8 cellular contexts compared by ENCODE assay signal in the genomic region with DNA sequence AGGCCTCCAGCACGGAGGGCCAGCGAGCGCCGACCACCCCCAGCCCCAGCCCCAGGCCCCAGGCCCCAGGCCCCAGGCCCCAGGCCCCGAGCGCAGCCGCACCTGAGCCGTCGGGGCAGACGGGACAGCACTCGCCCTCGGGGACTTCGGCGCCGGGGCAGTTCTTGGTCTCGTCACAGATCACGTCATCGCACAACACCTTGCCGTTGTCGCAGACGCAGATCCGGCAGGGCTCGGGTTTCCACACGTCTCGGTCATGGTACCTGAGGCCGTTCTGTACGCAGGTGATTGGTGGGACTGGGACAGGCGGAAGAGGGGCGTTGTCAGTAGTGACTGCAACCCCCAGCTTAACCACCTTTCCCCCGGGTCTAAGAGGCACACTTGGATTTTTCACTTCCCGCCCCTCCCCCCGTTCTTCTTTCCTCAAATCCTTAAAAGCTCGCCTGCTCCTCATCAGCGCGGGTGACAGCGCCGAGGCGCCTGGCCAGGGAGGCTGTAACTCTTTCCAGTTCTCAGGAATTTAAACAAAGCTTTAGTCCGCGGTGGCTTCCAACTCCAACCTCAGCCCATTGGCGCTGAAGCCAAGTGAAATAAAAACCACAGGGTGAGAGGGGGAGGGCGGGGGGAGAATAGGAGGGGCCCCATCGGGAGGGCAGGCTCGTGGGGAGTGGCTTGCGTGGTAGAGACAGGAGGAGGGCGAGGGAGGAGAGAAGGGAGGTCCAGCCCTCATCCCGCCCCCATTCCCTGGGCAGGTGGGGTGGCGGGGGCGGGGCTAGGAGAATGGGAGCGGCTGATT. TPM values are rescaled to one million over a fixed set of nuclear protein-coding genes. Genes with fewer than 3 reads are reported as not detected.
DNase-seq lines count a peak whose midpoint lies in the region; ATAC-seq and TF ChIP-seq lines count a peak whose summit lies in the region.

No MANE protein-coding gene starts in this region.

- no peak for TF ChIP-seq EP300 in neural cell (conservative IDR thresholded peaks at IDR 0.05; ENCODE audit: poor library complexity, severe bottlenecking)

- H2AFZ ChIP-seq in PC-9 (peak overlapping the region; percentile 80), neural cell (ENCODE audit: low read depth, low read length) (no peak overlapping the region)

- H4K20me1 ChIP-seq in PC-9 (ENCODE audit: insufficient read depth) (no peaks in the 10 kb centered on the region), neural cell (ENCODE audit: insufficient read depth) (no peaks in the 10 kb centered on the region)

- H3K9me3 Mint-ChIP-seq in activated T-helper 1 cell treated with anti-CD3 and anti-CD28 coated beads, Interleukin-12 subunit alpha, Interleukin-12 subunit beta, Interleukin-2, Interleukin-4 antibody, amounts not matched to agents 30 ng/mL and 10 ng/mL and 1 ng/mL, durations not matched to agents 14 hours and 24 hours and 36 hours: no peaks in the 10 kb centered on the region

- H3K36me3 ChIP-seq in PC-9 (ENCODE audit: low read depth) (no peaks in the 10 kb centered on the region), neural cell (ENCODE audit: insufficient read depth, low read length) (no peaks in the 10 kb centered on the region), stomach smooth muscle (ENCODE audit: control insufficient read depth in 2 of 2, insufficient read depth in 2 of 2, low read length in 2 of 2) (peaks cover 39 to 42% of the 10 kb centered on the region in 2 donors)

- ATAC-seq in GM21528 (IDR thresholded peaks at IDR 0.05; ENCODE audit: low FRiP score, unreplicated experiment): no peak

- peak overlapping the region; percentile 92 for H3K4me2 ChIP-seq in PC-9
- no peak overlapping the region for H3K4me2 ChIP-seq in neural cell (ENCODE audit: low read length)

- peaks cover 62% of the 10 kb centered on the region for H3K27me3 Mint-ChIP-seq in activated T-helper 1 cell treated with anti-CD3 and anti-CD28 coated beads, Interleukin-12 subunit alpha, Interleukin-12 subunit beta, Interleukin-2, Interleukin-4 antibody, amounts not matched to agents 30 ng/mL and 10 ng/mL and 1 ng/mL, durations not matched to agents 14 hours and 24 hours and 36 hours (ENCODE audit: insufficient read depth)

- TF ChIP-seq CTCF in GM13977 (IDR thresholded peaks at IDR 0.05; ENCODE audit: extremely low read depth, insufficient read depth, missing control alignments): no peak
- no peak for TF ChIP-seq CTCF in PC-9 (conservative IDR thresholded peaks at IDR 0.05)
- no peak for TF ChIP-seq CTCF in fibroblast of pulmonary artery (IDR thresholded peaks at IDR 0.05; ENCODE audit: low read length, missing control alignments)
- no peak for TF ChIP-seq CTCF in neural cell (IDR thresholded peaks at IDR 0.05; ENCODE audit: poor library complexity, severe bottlenecking)

- H3K27me3 ChIP-seq in PC-9 (ENCODE audit: insufficient read depth, low read depth) (peaks cover 40% of the 10 kb centered on the region), neural cell (ENCODE audit: insufficient read depth, low read depth, low read length) (peaks cover 42% of the 10 kb centered on the region), stomach smooth muscle (ENCODE audit: control insufficient read depth in 1 of 2, insufficient read depth in 2 of 2, low read length in 2 of 2) (no peaks in the 10 kb centered on the region)

- CTCF ChIA-PET in PC-9 (lab: Charles Lee): interaction anchor here (0.5 to 1.3 kb wide), 15 partner anchors 30 to 461 kb away, joined by 3 to 23 read pairs (median 8); a partner anchor contains a TSS

- POLR2A ChIA-PET in PC-9 (lab: Charles Lee; ENCODE audit: unreplicated experiment): interaction anchor here (0.6 to 1.0 kb wide), 2 partner anchors 73 to 244 kb away, joined by 3 to 6 read pairs; no protein-coding TSS in a partner anchor

- in situ Hi-C loops in GM13977 (cut with MboI; ENCODE audit: low pct_unique_long_range_greater_than_20kb, low sequenced_read_pairs, unreplicated experiment): no loop called here

- H3K4me1 Mint-ChIP-seq in activated T-helper 1 cell treated with anti-CD3 and anti-CD28 coated beads, Interleukin-12 subunit alpha, Interleukin-12 subunit beta, Interleukin-2, Interleukin-4 antibody, amounts not matched to agents 30 ng/mL and 10 ng/mL and 1 ng/mL, durations not matched to agents 14 hours and 24 hours and 36 hours (ENCODE audit: low read depth): peaks cover 17% of the 10 kb centered on the region

- H3K27ac Mint-ChIP-seq in activated T-helper 1 cell treated with anti-CD3 and anti-CD28 coated beads, Interleukin-12 subunit alpha, Interleukin-12 subunit beta, Interleukin-2, Interleukin-4 antibody, amounts not matched to agents 30 ng/mL and 10 ng/mL and 1 ng/mL, durations not matched to agents 14 hours and 24 hours and 36 hours: no peak overlapping the region

- H3K4me1 ChIP-seq in PC-9 (replicated peaks; ENCODE audit: insufficient read depth) (peaks cover 22% of the 10 kb centered on the region), stomach smooth muscle (ENCODE audit: control insufficient read depth, insufficient read depth, low read length) (peaks cover 64% of the 10 kb centered on the region)

- H3K4me3 Mint-ChIP-seq in activated T-helper 1 cell treated with anti-CD3 and anti-CD28 coated beads, Interleukin-12 subunit alpha, Interleukin-12 subunit beta, Interleukin-2, Interleukin-4 antibody, amounts not matched to agents 30 ng/mL and 10 ng/mL and 1 ng/mL, durations not matched to agents 14 hours and 24 hours and 36 hours: peak overlapping the region; percentile 77

- H3K9me3 ChIP-seq in PC-9 (ENCODE audit: insufficient read depth, low read depth) (no peaks in the 10 kb centered on the region), neural cell (ENCODE audit: low read length) (no peaks in the 10 kb centered on the region), stomach smooth muscle (ENCODE audit: control insufficient read depth in 2 of 2, low read length in 2 of 2) (no peaks in the 10 kb centered on the region)

- H3F3A ChIP-seq in PC-9 (ENCODE audit: insufficient read depth, low read depth) (peaks cover 15% of the 10 kb centered on the region; the same call in 1 of the 2 replicates), neural cell (ENCODE audit: insufficient read depth, low read length, poor library complexity, severe bottlenecking) (no peaks in the 10 kb centered on the region)

- peak; percentile 89 for DNase-seq in GM13977 (ENCODE audit: low spot score)
- peak; percentile 85 for DNase-seq in HT1080 (ENCODE audit: low read depth)
- DNase-seq in PC-9: peak; percentile 87 to 92
- peak; percentile 51 for DNase-seq in activated T-helper 1 cell treated with anti-CD3 and anti-CD28 coated beads, Interleukin-12 subunit alpha, Interleukin-12 subunit beta, Interleukin-2, Interleukin-4 antibody, amounts not matched to agents 30 ng/mL and 10 ng/mL and 1 ng/mL, durations not matched to agents 14 hours and 24 hours and 36 hours (ENCODE audit: low spot score)
- peak; percentile 99 for DNase-seq in fibroblast of pulmonary artery (ENCODE audit: low read depth)

- BruUV-seq in PC-9 (replicated peaks; lab: Mats Ljungman, UMichigan): TSS peak; percentile 93

- H3K9me2 ChIP-seq in PC-9 (ENCODE audit: insufficient read depth): no peaks in the 10 kb centered on the region
- H3K9me2 ChIP-seq in neural cell (ENCODE audit: insufficient read depth, low read length): no peaks in the 10 kb centered on the region

- no peaks in the 10 kb centered on the region for H3K79me2 ChIP-seq in PC-9 (ENCODE audit: low read depth)
- H3K79me2 ChIP-seq in neural cell (replicated peaks; ENCODE audit: insufficient read depth, low read length): no peaks in the 10 kb centered on the region

- no peaks in the 10 kb centered on the region for H3K36me3 Mint-ChIP-seq in activated T-helper 1 cell treated with anti-CD3 and anti-CD28 coated beads, Interleukin-12 subunit alpha, Interleukin-12 subunit beta, Interleukin-2, Interleukin-4 antibody, amounts not matched to agents 30 ng/mL and 10 ng/mL and 1 ng/mL, durations not matched to agents 14 hours and 24 hours and 36 hours (ENCODE audit: low read depth)

- H3K9ac ChIP-seq in neural cell (ENCODE audit: low read length) (no peak overlapping the region), stomach smooth muscle (ENCODE audit: low read length in 2 of 2) (peak overlapping the region; percentile 89 to 92)

- peak overlapping the region; percentile 84 for H3K27ac ChIP-seq in PC-9
- H3K27ac ChIP-seq in neural cell (ENCODE audit: low read length): no peak overlapping the region
- peak overlapping the region; percentile 98 for H3K27ac ChIP-seq in stomach smooth muscle (ENCODE audit: low read length)

- no peak for TF ChIP-seq RAD21 in neural cell (conservative IDR thresholded peaks at IDR 0.05)

- intact Hi-C loops in PC-9 (cut with micrococcal nuclease; ENCODE audit: unreplicated experiment): loop anchor here (1.0 to 10.0 kb wide), 7 partner anchors 22 to 495 kb away; no protein-coding TSS in a partner anchor
- intact Hi-C loops in activated T-helper 1 cell treated with anti-CD3 and anti-CD28 coated beads, Interleukin-12 subunit alpha, Interleukin-12 subunit beta, Interleukin-2, Interleukin-4 antibody, amounts not matched to agents 30 ng/mL and 10 ng/mL and 1 ng/mL, durations not matched to agents 14 hours and 24 hours and 36 hours (cut with micrococcal nuclease): loop anchor here (1.0 to 2.0 kb wide), 6 partner anchors 59 to 278 kb away; a partner anchor contains a TSS

- H3K4me3 ChIP-seq in PC-9 (peak overlapping the region; percentile 62), fibroblast of pulmonary artery (replicated peaks; ENCODE audit: low read depth, low read length) (peak overlapping the region; percentile 98), neural cell (ENCODE audit: low read length) (peak overlapping the region; percentile 66), stomach smooth muscle (ENCODE audit: low read length in 2 of 2) (peak overlapping the region; percentile 90 to 93)

RNA-seq across cellular contexts. Expression of a gene that starts 1.6 kb away (rescaled TPM):
- 1.3 and 1.4 TPM in 2 replicates for total RNA-seq in HT1080 (2014; rRNA removed; shearing (Covaris generic))
- polyA plus RNA-seq in HT1080 (2015; cell fraction: cytosol; rRNA removed): 3.4 and 4.9 TPM in 2 replicates
- polyA plus RNA-seq in HT1080 (2015; cell fraction: nucleus; rRNA removed): 34.8 and 40.2 TPM in 2 replicates
- 20.7 and 29.5 TPM in 2 replicates for total RNA-seq in PC-9 (2021)
- total RNA-seq in activated T-helper 1 cell treated with anti-CD3 and anti-CD28 coated beads, Interleukin-12 subunit alpha, Interleukin-12 subunit beta, Interleukin-2, Interleukin-4 antibody, amounts not matched to agents 30 ng/mL and 10 ng/mL and 1 ng/mL, durations not matched to agents 14 hours and 24 hours and 36 hours: 1.2 and 2.0 TPM in 2 replicates
- polyA plus RNA-seq in neural cell: 0.14 TPM in 1 of 2 replicates, not detected in the other
- 0.46 and 0.73 TPM in 2 replicates for polyA minus RNA-seq in neural cell

RNA-seq across cellular contexts. Expression of a gene that starts 34.0 kb away (rescaled TPM):
- not detected in 2 replicates for total RNA-seq in HT1080 (2014; rRNA removed; shearing (Covaris generic))
- 0.25 TPM in 1 of 2 replicates, not detected in the other for polyA plus RNA-seq in HT1080 (2015; cell fraction: cytosol; rRNA removed)
- polyA plus RNA-seq in HT1080 (2015; cell fraction: nucleus; rRNA removed): not detected in 2 replicates
- not detected in 2 replicates for total RNA-seq in PC-9 (2021)
- total RNA-seq in activated T-helper 1 cell treated with anti-CD3 and anti-CD28 coated beads, Interleukin-12 subunit alpha, Interleukin-12 subunit beta, Interleukin-2, Interleukin-4 antibody, amounts not matched to agents 30 ng/mL and 10 ng/mL and 1 ng/mL, durations not matched to agents 14 hours and 24 hours and 36 hours: 0.32 and 0.49 TPM in 2 replicates
- 0.43 TPM in 1 of 2 replicates, not detected in the other for polyA plus RNA-seq in neural cell
- polyA minus RNA-seq in neural cell: not detected in 2 replicates

RNA-seq across cellular contexts. Expression of a gene that starts 49.4 kb away (rescaled TPM):
- total RNA-seq in HT1080 (2014; rRNA removed; shearing (Covaris generic)): 38.7 and 46.4 TPM in 2 replicates
- 25.9 and 28.0 TPM in 2 replicates for polyA plus RNA-seq in HT1080 (2015; cell fraction: cytosol; rRNA removed)
- 71.5 and 71.7 TPM in 2 replicates for polyA plus RNA-seq in HT1080 (2015; cell fraction: nucleus; rRNA removed)
- total RNA-seq in PC-9 (2021): 34.0 and 35.8 TPM in 2 replicates
- total RNA-seq in activated T-helper 1 cell treated with anti-CD3 and anti-CD28 coated beads, Interleukin-12 subunit alpha, Interleukin-12 subunit beta, Interleukin-2, Interleukin-4 antibody, amounts not matched to agents 30 ng/mL and 10 ng/mL and 1 ng/mL, durations not matched to agents 14 hours and 24 hours and 36 hours: 97.1 and 101 TPM in 2 replicates
- polyA plus RNA-seq in neural cell: 29.2 and 30.5 TPM in 2 replicates
- polyA minus RNA-seq in neural cell: 56.8 and 70.1 TPM in 2 replicates
